In the genomic region with DNA sequence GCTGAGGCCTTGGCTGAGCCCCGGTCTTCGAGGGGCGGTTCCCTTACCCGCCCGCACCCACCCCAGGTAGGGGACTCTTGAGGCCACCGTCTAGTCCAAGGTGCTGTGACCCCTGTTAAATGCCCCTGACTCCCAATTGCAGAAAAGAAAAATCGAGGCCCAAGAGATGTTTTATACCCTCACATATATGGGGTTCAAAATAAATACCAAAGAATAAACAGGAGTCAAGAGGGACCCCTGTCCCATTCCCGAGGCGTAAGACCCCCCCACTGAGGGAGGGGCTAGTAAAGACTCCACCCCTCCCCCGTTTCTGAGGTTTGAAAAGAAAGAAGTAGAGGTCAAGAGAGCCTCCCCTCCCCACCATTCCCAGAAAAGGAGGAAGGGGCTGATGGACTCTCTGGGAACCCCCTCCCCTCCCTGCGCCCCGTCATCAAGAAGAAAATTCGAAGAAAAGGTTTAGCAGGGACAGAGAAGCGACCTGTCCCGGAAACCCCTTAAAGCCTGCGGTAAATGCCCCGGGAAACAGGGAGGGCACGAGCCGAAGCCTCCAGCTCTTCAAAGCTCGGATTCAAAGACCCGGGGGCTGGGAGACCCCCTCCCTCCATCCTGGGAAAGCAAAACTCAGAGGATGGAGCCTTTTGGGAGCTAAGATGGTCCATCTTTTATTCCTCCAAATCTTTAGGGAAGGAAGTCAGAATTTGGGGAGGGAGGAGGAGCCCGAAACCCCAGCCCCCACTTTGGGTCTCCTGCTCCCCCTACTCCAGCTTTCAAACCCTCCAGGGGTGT, we compare ENCODE assay signal across 8 cellular contexts. TPM values are rescaled to one million over a fixed set of nuclear protein-coding genes. Genes with fewer than 3 reads are reported as not detected.
A peak's percentile ranks its signal among the peaks of the same experiment; 100 is the strongest.
DNase-seq lines count a peak whose midpoint lies in the region; ATAC-seq and TF ChIP-seq lines count a peak whose summit lies in the region.

No MANE protein-coding gene starts in this region.

- POLR2A ChIA-PET in AG04449 (lab: Yijun Ruan, JAX) = interaction anchor here (0.9 to 3.3 kb wide), 4 partner anchors 20 to 77 kb away, joined by 3 to 26 read pairs (median 4); partner anchors contain the start of gene JUND

- H3K4me1 ChIP-seq in SJCRH30 = peaks cover 4% of the 10 kb centered on the region; the same call in 1 of the 2 replicates

- H3K27me3 ChIP-seq in SJCRH30 = 0 out of 2 replicates have a peak, but pooled peaks cover 3% of the 10 kb centered on the region
- H3K27me3 ChIP-seq in brain microvascular endothelial cell (replicated peaks) = no peaks in the 10 kb centered on the region

- H3K4me3 ChIP-seq in AG04449 (ENCODE audit: low read depth, low read length) (peak overlapping the region; percentile 71), SJCRH30 (peak overlapping the region; percentile 57), brain microvascular endothelial cell (ENCODE audit: low read depth, low read length) (peak overlapping the region; percentile 65)

- H3K27ac ChIP-seq in SJCRH30 = peak overlapping the region; percentile 82
- H3K27ac ChIP-seq in brain microvascular endothelial cell = peak overlapping the region; percentile 98

- intact Hi-C loops in left colon (cut with DNase I, micrococcal nuclease) = loop anchor here in 1 of 2 donors (10.0 kb wide), 1 partner anchor 120 kb away; the partner anchor contains the start of gene LSM4

- ATAC-seq in GM18511 (IDR thresholded peaks at IDR 0.05; ENCODE audit: unreplicated experiment) (peak; percentile 7), HG03097 (IDR thresholded peaks at IDR 0.05; ENCODE audit: low FRiP score, unreplicated experiment) (peak; percentile 5), left colon (peak; percentile 10)
- peak; percentile 0 for ATAC-seq in stimulated activated naive CD8-positive, alpha-beta T cell treated with anti-CD3 and anti-CD28 coated beads, Interleukin-15, Interleukin-2, amounts not matched to agents 100 U/mL and 50 U/mL, for 24 hours

- H3K36me3 ChIP-seq in SJCRH30 = no peaks in the 10 kb centered on the region
- no peaks in the 10 kb centered on the region for H3K36me3 ChIP-seq in brain microvascular endothelial cell (replicated peaks)

- CTCF ChIA-PET in AG04449 (lab: Yijun Ruan, JAX) = interaction anchor here (1.1 to 11.1 kb wide), 10 partner anchors 11 to 145 kb away, joined by 3 to 217 read pairs (median 6); partner anchors contain the start of gene MPV17L2

- H3K9me3 ChIP-seq in SJCRH30 (replicated peaks) = no peaks in the 10 kb centered on the region

- TF ChIP-seq CTCF in AG04449 (IDR thresholded peaks at IDR 0.05; ENCODE audit: insufficient read depth, low read length, missing control alignments) (no peak), brain microvascular endothelial cell (IDR thresholded peaks at IDR 0.05; ENCODE audit: low read depth, low read length, missing control alignments) (no peak)

- in situ Hi-C loops in brain microvascular endothelial cell (cut with HindIII; ENCODE audit: low pct_ligation_motif_present, low sequenced_read_pairs) = no loop called here

- DNase-seq in AG04449 (ENCODE audit: low read depth, low spot score) (no peak), SJCRH30 (peak; percentile 75 to 94), brain microvascular endothelial cell (peak; percentile 63), left colon (peak in 1 of 2 donors; percentile 73), GM19240 (ENCODE audit: insufficient read length, low spot score) (no peak)
- DNase-seq in stimulated activated naive CD8-positive, alpha-beta T cell treated with anti-CD3 and anti-CD28 coated beads, Interleukin-15, Interleukin-2, amounts not matched to agents 100 U/mL and 50 U/mL, for 24 hours = peak; percentile 61

RNA-seq across cellular contexts. Expression of gene RAB3A, which starts 0.7 kb away (rescaled TPM):
- 2.3 and 2.7 TPM in 2 replicates for total RNA-seq in SJCRH30 (2014; rRNA removed; shearing (Covaris generic))
- total RNA-seq in left colon = 1 to 10 TPM; 6.3 to 6.9 TPM

RNA-seq across cellular contexts. Expression of gene MPV17L2, which starts 11.6 kb away (rescaled TPM):
- 31.3 and 31.7 TPM in 2 replicates for total RNA-seq in SJCRH30 (2014; rRNA removed; shearing (Covaris generic))
- total RNA-seq in left colon = 10 to 100 TPM in 1 of 2 donors, 1 to 10 TPM in 1; 9.9 to 15.4 TPM

RNA-seq across cellular contexts. Expression of gene PDE4C, which starts 21.7 kb away (rescaled TPM):
- total RNA-seq in SJCRH30 (2014; rRNA removed; shearing (Covaris generic)) = 0.81 and 1.3 TPM in 2 replicates
- total RNA-seq in left colon = 1 to 10 TPM; 2.5 to 4.3 TPM

RNA-seq across cellular contexts. Expression of gene IFI30, which starts 31.0 kb away (rescaled TPM):
- total RNA-seq in SJCRH30 (2014; rRNA removed; shearing (Covaris generic)) = 0.67 and 1.2 TPM in 2 replicates
- 10 to 100 TPM; 47.5 to 79.3 TPM for total RNA-seq in left colon

RNA-seq across cellular contexts. Expression of gene PIK3R2, which starts 51.6 kb away (rescaled TPM):
- total RNA-seq in SJCRH30 (2014; rRNA removed; shearing (Covaris generic)) = 35.0 and 39.0 TPM in 2 replicates
- 10 to 100 TPM; 37.4 to 41.1 TPM for total RNA-seq in left colon

Comparison
In these comparisons a context has a peak if more than half of its experiments do, and no peak if none do; other contexts are left out.
1. DNase-seq: peak in SJCRH30 (2 of 2), brain microvascular endothelial cell (single experiment) and stimulated activated naive CD8-positive, alpha-beta T cell treated with anti-CD3 and anti-CD28 coated beads, Interleukin-15, Interleukin-2, amounts not matched to agents 100 U/mL and 50 U/mL, for 24 hours (single experiment); none in AG04449 (single experiment) and GM19240 (single experiment).
2. Peak in every context shown above with its lines, with median percentiles within 50 percentile points of each other: H3K4me3 ChIP-seq and ATAC-seq.